ENCODE assay signal across 20 cellular contexts in genomic region chr17:39533891-39534290, GRCh38.
"Had no signal": no experiment of that assay in that cellular context is flagged by ENCODE, and none has a peak within 500 bp of the region (broad histone marks: within the 10 kb centered on the region; RNA-seq: fewer than 3 reads in every experiment).

No MANE protein-coding gene starts in this region.

- H3K27ac Mint-ChIP-seq: activated T-cell treated with anti-CD3 and anti-CD28 coated beads, Interleukin-2, amount 50 U/mL, for 72 hours; effector memory CD8-positive, alpha-beta T cell; nephron; stimulated activated naive B cell treated with anti-CD40 and anti-IgM and Interleukin-4, amounts not matched to agents 10 μg/mL and 1 μg/mL and 100 μg/mL, for 72 hours had no signal

- H3K27ac ChIP-seq: epithelial cell of prostate, foreskin keratinocyte, hepatocyte, lower lobe of right lung, thoracic aorta, uterus, WERI-Rb-1 had no signal

- H3K4me3 ChIP-seq: hepatocyte, lower lobe of right lung, spleen, thoracic aorta, uterus had no signal

- H3K4me3 Mint-ChIP-seq: activated T-cell treated with anti-CD3 and anti-CD28 coated beads, Interleukin-2, amount 50 U/mL, for 72 hours; effector memory CD8-positive, alpha-beta T cell; nephron; stimulated activated naive B cell treated with anti-CD40 and anti-IgM and Interleukin-4, amounts not matched to agents 10 μg/mL and 1 μg/mL and 100 μg/mL, for 72 hours had no signal

- H3K9me3 ChIP-seq: lower lobe of right lung, spleen, thoracic aorta, uterus had no signal

- H3K4me1 ChIP-seq: foreskin keratinocyte, uterus had no signal

- H3K9me3 Mint-ChIP-seq: activated T-cell treated with anti-CD3 and anti-CD28 coated beads, Interleukin-2, amount 50 U/mL, for 72 hours; effector memory CD8-positive, alpha-beta T cell; nephron; stimulated activated naive B cell treated with anti-CD40 and anti-IgM and Interleukin-4, amounts not matched to agents 10 μg/mL and 1 μg/mL and 100 μg/mL, for 72 hours had no signal

- FAIRE-seq: astrocyte, islet of Langerhans had no signal

- H3K27me3 ChIP-seq: foreskin keratinocyte, hepatocyte, spleen, uterus had no signal

- H3K27me3 Mint-ChIP-seq: effector memory CD8-positive, alpha-beta T cell; stimulated activated naive B cell treated with anti-CD40 and anti-IgM and Interleukin-4, amounts not matched to agents 10 μg/mL and 1 μg/mL and 100 μg/mL, for 72 hours had no signal

- ATAC-seq: activated T-cell treated with anti-CD3 and anti-CD28 coated beads, Interleukin-2, amount 50 U/mL, for 72 hours; effector memory CD8-positive, alpha-beta T cell; foreskin keratinocyte; left colon; stimulated activated naive B cell treated with anti-CD40 and anti-IgM and Interleukin-4, amounts not matched to agents 10 μg/mL and 1 μg/mL and 100 μg/mL, for 72 hours had no signal

- DNase-seq: activated CD4-positive, alpha-beta T cell treated with anti-CD3 and anti-CD28 coated beads for 1 hour; activated effector memory CD4-positive, alpha-beta T cell treated with anti-CD3 and anti-CD28 coated beads, Interleukin-2, amount 50 U/mL, for 16 hours; activated naive CD4-positive, alpha-beta T cell treated with anti-CD3 and anti-CD28 coated beads, Interleukin-2, amount 50 U/mL, for 16 hours; activated T-cell treated with anti-CD3 and anti-CD28 coated beads, Interleukin-2, amount 50 U/mL, for 72 hours; effector memory CD8-positive, alpha-beta T cell; foreskin keratinocyte; left colon; lower lobe of right lung; posterior cingulate gyrus; retina; spleen; stimulated activated naive B cell treated with anti-CD40 and anti-IgM and Interleukin-4, amounts not matched to agents 10 μg/mL and 1 μg/mL and 100 μg/mL, for 72 hours; uterus; WERI-Rb-1 had no signal
